ENCODE assay signal across 21 cellular contexts in genomic region chr9:126664893-126665695, GRCh38. TPM values are rescaled to one million over a fixed set of nuclear protein-coding genes. Genes with fewer than 3 reads are reported as not detected.
DNase-seq lines count a peak whose midpoint lies in the region; ATAC-seq and TF ChIP-seq lines count a peak whose summit lies in the region.
"Had no signal": no experiment of that assay in that cellular context is flagged by ENCODE, and none has a peak within 500 bp of the region (broad histone marks: within the 10 kb centered on the region; RNA-seq: fewer than 3 reads in every experiment).

No MANE protein-coding gene starts in this region.

- H3K14ac ChIP-seq in mesenchymal stem cell (ENCODE audit: low read length in 2 of 2), result peak overlapping the region in 1 of 2 experiments; percentile 39

- no peak overlapping the region for H2BK120ac ChIP-seq in mesenchymal stem cell (ENCODE audit: low read depth, low read length)

- H2AFZ ChIP-seq in mesenchymal stem cell (ENCODE audit: low read depth, low read length) (no peak overlapping the region), PC-3 (ENCODE audit: low read length) (no peak overlapping the region)

- H3K9me3 ChIP-seq in mesenchymal stem cell (ENCODE audit: control insufficient read depth, low read length), result no peaks in the 10 kb centered on the region
- H3K9me3 ChIP-seq in testis, result no peaks in the 10 kb centered on the region
- no peaks in the 10 kb centered on the region for H3K9me3 ChIP-seq in CD8-positive, alpha-beta memory T cell (ENCODE audit: low read length)
- H3K9me3 ChIP-seq in PC-3 (ENCODE audit: low read length), result no peaks in the 10 kb centered on the region
- H3K9me3 ChIP-seq: A549 had no signal

- H3K27ac ChIP-seq in dorsolateral prefrontal cortex (no peak overlapping the region), mesenchymal stem cell (ENCODE audit: low read length, poor library complexity, severe bottlenecking) (no peak overlapping the region), testis (no peak overlapping the region), PC-3 (ENCODE audit: low read length) (no peak overlapping the region)
- H3K27ac ChIP-seq in CD8-positive, alpha-beta memory T cell (ENCODE audit: low read depth, low read length), result no peak overlapping the region
- H3K27ac ChIP-seq: A549, cardiac muscle cell, foreskin keratinocyte had no signal

- DNase-seq in NCI-H748 (lab: John Stamatoyannopoulos, UW; ENCODE audit: unreplicated experiment), result peak; percentile 61
- DNase-seq in NCI-H748 treated with DMSO at 0.1 percent for 48 hours (lab: John Stamatoyannopoulos, UW), result no peak
- no peak for DNase-seq in dorsolateral prefrontal cortex
- DNase-seq in mesenchymal stem cell, result no peak
- peak; percentile 33 for DNase-seq in testis
- DNase-seq in CD8-positive, alpha-beta memory T cell, result no peak
- no peak for DNase-seq in PC-3
- DNase-seq: activated CD4-positive, alpha-beta T cell treated with anti-CD3 and anti-CD28 coated beads, Interleukin-2, amount 10 ng/mL, durations not matched to agents 7 days and 5 days; activated naive CD8-positive, alpha-beta T cell treated with anti-CD3 and anti-CD28 coated beads for 36 hours; activated T-cell treated with anti-CD3 and anti-CD28 coated beads, Interleukin-2, amount 50 U/mL, for 1 hour; CD4-positive, alpha-beta memory T cell; foreskin keratinocyte; kidney glomerular epithelial cell; NCI-H2029 treated with DMSO at 0.1 percent for 48 hours; NK-92 treated with Interleukin-12 subunit alpha and Interleukin-12 subunit beta, amount 100 ng/mL, for 24 hours; Right ventricle myocardium superior; T1000 had no signal

- no peaks in the 10 kb centered on the region for H4K20me1 ChIP-seq in PC-3 (ENCODE audit: low read length)

- no peak overlapping the region for H3K4ac ChIP-seq in mesenchymal stem cell (ENCODE audit: low read depth in 1 of 2, low read length in 2 of 2)

- peaks cover 30 to 45% of the 10 kb centered on the region in 2 donors for H3K27me3 Mint-ChIP-seq in CD8-positive, alpha-beta memory T cell

- peaks cover 25% of the 10 kb centered on the region for H3K4me1 ChIP-seq in mesenchymal stem cell (ENCODE audit: control insufficient read depth, insufficient read depth, low read depth, low read length)
- peaks cover 31% of the 10 kb centered on the region for H3K4me1 ChIP-seq in testis
- no peaks in the 10 kb centered on the region for H3K4me1 ChIP-seq in CD8-positive, alpha-beta memory T cell (ENCODE audit: insufficient read depth, low read length)
- peaks cover 22% of the 10 kb centered on the region for H3K4me1 ChIP-seq in PC-3 (ENCODE audit: insufficient read depth, low read length)
- H3K4me1 ChIP-seq: A549 had no signal

- H3F3A ChIP-seq in PC-3 (ENCODE audit: low read length, unreplicated experiment), result no peaks in the 10 kb centered on the region

- no peak overlapping the region for H2BK15ac ChIP-seq in mesenchymal stem cell (ENCODE audit: low read depth, poor library complexity, severe bottlenecking)

- no peak overlapping the region for H3K23ac ChIP-seq in mesenchymal stem cell (ENCODE audit: low read length in 2 of 2)

- H3K36me3 ChIP-seq in mesenchymal stem cell (ENCODE audit: control insufficient read depth in 1 of 2, insufficient read depth in 2 of 2, low read depth in 1 of 2, low read length in 2 of 2) (no peaks in the 10 kb centered on the region), testis (ENCODE audit: low read depth, missing control alignments) (no peaks in the 10 kb centered on the region), PC-3 (ENCODE audit: low read depth, low read length) (no peaks in the 10 kb centered on the region)
- H3K36me3 ChIP-seq in CD8-positive, alpha-beta memory T cell (ENCODE audit: insufficient read depth, low read length), result no peaks in the 10 kb centered on the region
- H3K36me3 ChIP-seq: cardiac muscle cell had no signal

- no TSS peak for BruUV-seq in PC-3 (replicated peaks; lab: Mats Ljungman, UMichigan)

- H3K36me3 Mint-ChIP-seq in CD8-positive, alpha-beta memory T cell, result no peaks in the 10 kb centered on the region
- H3K36me3 Mint-ChIP-seq: activated naive CD8-positive, alpha-beta T cell treated with anti-CD3 and anti-CD28 coated beads for 36 hours; CD4-positive, alpha-beta memory T cell had no signal

- H3K4me1 Mint-ChIP-seq in CD8-positive, alpha-beta memory T cell, result peaks cover 0 to 3% (median 0%) of the 10 kb centered on the region in 3 donors
- H3K4me1 Mint-ChIP-seq: activated CD4-positive, alpha-beta T cell treated with anti-CD3 and anti-CD28 coated beads, Interleukin-2, amount 10 ng/mL, durations not matched to agents 7 days and 5 days; activated naive CD8-positive, alpha-beta T cell treated with anti-CD3 and anti-CD28 coated beads for 36 hours had no signal

- H3K9ac ChIP-seq in mesenchymal stem cell (ENCODE audit: low read length) (no peak overlapping the region), PC-3 (ENCODE audit: low read length) (no peak overlapping the region)

- H3K4me3 Mint-ChIP-seq in CD8-positive, alpha-beta memory T cell, result peak overlapping the region in 2 of 7 donors; percentile 23 to 28
- H3K4me3 Mint-ChIP-seq: activated CD4-positive, alpha-beta T cell treated with anti-CD3 and anti-CD28 coated beads, Interleukin-2, amount 10 ng/mL, durations not matched to agents 7 days and 5 days; activated naive CD8-positive, alpha-beta T cell treated with anti-CD3 and anti-CD28 coated beads for 36 hours had no signal

- no peak for TF ChIP-seq POLR2A in testis (IDR thresholded peaks at IDR 0.05)

- H3K27me3 ChIP-seq in dorsolateral prefrontal cortex (peaks cover 0 to 46% (median 11%) of the 10 kb centered on the region in 45 donors), mesenchymal stem cell (ENCODE audit: control insufficient read depth in 1 of 2, insufficient read depth in 1 of 2, low read length in 2 of 2) (peaks cover 63 to 89% of the 10 kb centered on the region in 2 experiments), testis (no peaks in the 10 kb centered on the region), PC-3 (ENCODE audit: low read length) (no peaks in the 10 kb centered on the region)
- H3K27me3 ChIP-seq in CD8-positive, alpha-beta memory T cell (ENCODE audit: insufficient read depth, low read length, poor library complexity, severe bottlenecking), result peaks cover 16% of the 10 kb centered on the region
- H3K27me3 ChIP-seq: foreskin keratinocyte had no signal

- no peak overlapping the region for H4K8ac ChIP-seq in mesenchymal stem cell (ENCODE audit: low read length)

- H2AK5ac ChIP-seq in mesenchymal stem cell (ENCODE audit: low read length, severe bottlenecking), result no peak overlapping the region

- POLR2A ChIA-PET in CD8-positive, alpha-beta memory T cell (lab: Charles Lee), result no interaction called here
- POLR2A ChIA-PET in PC-3 (lab: Charles Lee; ENCODE audit: unreplicated experiment), result interaction anchor here (0.6 kb wide), 1 partner anchor 378 kb away, joined by 3 read pairs; no protein-coding TSS in a partner anchor

- CTCF ChIA-PET in CD8-positive, alpha-beta memory T cell (lab: Charles Lee), result no interaction called here
- CTCF ChIA-PET in PC-3 (lab: Charles Lee), result no interaction called here

- H2BK5ac ChIP-seq in mesenchymal stem cell (ENCODE audit: low read depth, low read length, poor library complexity, severe bottlenecking), result no peak overlapping the region

- H3K4me2 ChIP-seq in mesenchymal stem cell (ENCODE audit: low read length, poor library complexity, severe bottlenecking), result peak overlapping the region; percentile 35
- H3K4me2 ChIP-seq in PC-3 (ENCODE audit: low read length), result no peak overlapping the region
- H3K4me2 ChIP-seq: A549 had no signal

- 10% methylated on average over 25 of the region's 27 CpGs for WGBS in mesenchymal stem cell
- 31 to 41% methylated on average over 18 to 27 of the region's 27 CpGs for WGBS in testis, 2 donors

- no peak for TF ChIP-seq CTCF in dorsolateral prefrontal cortex (IDR thresholded peaks at IDR 0.05 in 54 of 56, conservative IDR thresholded peaks at IDR 0.05 in 2 of 56; ENCODE audit: low read depth in 1 of 56, partially characterized antibody in 56 of 56)
- TF ChIP-seq CTCF in testis (IDR thresholded peaks at IDR 0.05), result no peak
- no peak for TF ChIP-seq CTCF in PC-3 (conservative IDR thresholded peaks at IDR 0.05; ENCODE audit: low read depth, low read length)

- no peaks in the 10 kb centered on the region for H3K9me2 ChIP-seq in PC-3 (replicated peaks; ENCODE audit: low read length)

- no peak for ATAC-seq in PC-3
- ATAC-seq in HG03378 (IDR thresholded peaks at IDR 0.05; ENCODE audit: unreplicated experiment), result no peak
- ATAC-seq: A549, foreskin keratinocyte had no signal

- H3K4me3 ChIP-seq in dorsolateral prefrontal cortex (peak overlapping the region in 42 of 59 donors; percentile 2 to 63 (median 35)), mesenchymal stem cell (ENCODE audit: insufficient read depth in 1 of 2, low read depth in 1 of 2, low read length in 2 of 2) (no peak overlapping the region), testis (no peak overlapping the region), PC-3 (ENCODE audit: low read length) (no peak overlapping the region)
- H3K4me3 ChIP-seq in CD8-positive, alpha-beta memory T cell (ENCODE audit: low read length), result no peak overlapping the region
- H3K4me3 ChIP-seq: A549, cardiac muscle cell had no signal

- H3K9me3 Mint-ChIP-seq in CD8-positive, alpha-beta memory T cell, result no peaks in the 10 kb centered on the region
- H3K9me3 Mint-ChIP-seq: activated CD4-positive, alpha-beta T cell treated with anti-CD3 and anti-CD28 coated beads, Interleukin-2, amount 10 ng/mL, durations not matched to agents 7 days and 5 days; activated naive CD8-positive, alpha-beta T cell treated with anti-CD3 and anti-CD28 coated beads for 36 hours; CD4-positive, alpha-beta memory T cell had no signal

- no peaks in the 10 kb centered on the region for H3K79me1 ChIP-seq in mesenchymal stem cell (replicated peaks; ENCODE audit: low read length, poor library complexity, severe bottlenecking)

- no peak overlapping the region for H4K91ac ChIP-seq in mesenchymal stem cell (ENCODE audit: low read length)

- intact Hi-C loops in dorsolateral prefrontal cortex (cut with DNase I), result no loop called here
- intact Hi-C loops in testis (cut with DNase I; ENCODE audit: low total_unique reads), result no loop called here
- intact Hi-C loops in PC-3 (cut with micrococcal nuclease), result no loop called here

- no peak overlapping the region for H3K27ac Mint-ChIP-seq in CD8-positive, alpha-beta memory T cell
- H3K27ac Mint-ChIP-seq: activated CD4-positive, alpha-beta T cell treated with anti-CD3 and anti-CD28 coated beads, Interleukin-2, amount 10 ng/mL, durations not matched to agents 7 days and 5 days; activated naive CD8-positive, alpha-beta T cell treated with anti-CD3 and anti-CD28 coated beads for 36 hours; CD4-positive, alpha-beta memory T cell had no signal

- H2BK12ac ChIP-seq in mesenchymal stem cell (ENCODE audit: low read length in 2 of 2), result no peak overlapping the region

- no peaks in the 10 kb centered on the region for H3K79me2 ChIP-seq in PC-3 (ENCODE audit: low read length)

- no peak overlapping the region for H3K18ac ChIP-seq in mesenchymal stem cell (ENCODE audit: low read depth in 1 of 2, low read length in 2 of 2)

RNA-seq across cellular contexts. Expression of gene LMX1B, which starts 51.4 kb away (rescaled TPM):
- total RNA-seq in dorsolateral prefrontal cortex (under 1 TPM in 12 of 120 experiments, not detected in 108; 0.06 to 0.70 (median 0.18) TPM), testis (1 to 10 TPM; 7.6 TPM), PC-3 (2014; rRNA removed) (0.55 and 1.2 TPM in 2 replicates)
- not detected for polyA plus RNA-seq in mesenchymal stem cell (2013, experiment 1 of 2)
- not detected for polyA plus RNA-seq in mesenchymal stem cell (2013, experiment 2 of 2)
- polyA plus RNA-seq in testis (ENCODE audit: insufficient read depth, low read depth, low replicate concordance), result 2.8 TPM
- total RNA-seq in CD8-positive, alpha-beta memory T cell, result not detected
- not detected for polyA plus RNA-seq in CD8-positive, alpha-beta memory T cell
- total RNA-seq: activated CD4-positive, alpha-beta T cell treated with anti-CD3 and anti-CD28 coated beads, Interleukin-2, amount 10 ng/mL, durations not matched to agents 7 days and 5 days; activated naive CD8-positive, alpha-beta T cell treated with anti-CD3 and anti-CD28 coated beads for 36 hours; cardiac muscle cell; CD4-positive, alpha-beta memory T cell; mononuclear cell had no signal
- polyA plus RNA-seq: cardiac muscle cell; CD4-positive, alpha-beta memory T cell had no signal

Comparison
In these comparisons a context has a peak if more than half of its experiments do, and no peak if none do; other contexts are left out.
1. DNase-seq: peak in NCI-H748 (single experiment) and testis (single experiment); none in NCI-H748 treated with DMSO at 0.1 percent for 48 hours (single experiment), dorsolateral prefrontal cortex (0 of 10), mesenchymal stem cell (single experiment), CD8-positive, alpha-beta memory T cell (0 of 5) and PC-3 (single experiment).
2. H3K4me3 ChIP-seq: peak in dorsolateral prefrontal cortex (42 of 59); none in mesenchymal stem cell (0 of 2), testis (0 of 2), CD8-positive, alpha-beta memory T cell (single experiment) and PC-3 (single experiment).